10 cellular contexts compared by ENCODE assay signal in genomic region chr1:148733585-148734310, GRCh38. TPM values are rescaled to one million over a fixed set of nuclear protein-coding genes. Genes with fewer than 3 reads are reported as not detected.
A peak's percentile ranks its signal among the peaks of the same experiment; 100 is the strongest.
DNase-seq lines count a peak whose midpoint lies in the region; ATAC-seq and FAIRE-seq lines count a peak whose summit lies in the region.
"Not testable (repeated sequence)": the region's sequence is repeated elsewhere in the genome, so short reads cannot be mapped to it uniquely, and the experiment has no call there.
"Had no signal": no experiment of that assay in that cellular context is flagged by ENCODE, and none has a peak within 500 bp of the region (broad histone marks: within the 10 kb centered on the region; RNA-seq: fewer than 3 reads in every experiment).

No MANE protein-coding gene starts in this region.

- H3K36me3 Mint-ChIP-seq in activated T-cell treated with anti-CD3 and anti-CD28 coated beads, Interleukin-2, amount 50 U/mL, for 72 hours (ENCODE audit: insufficient read depth in 2 of 2); stimulated activated memory B cell treated with anti-CD40 and anti-IgM and Interleukin-4, amounts not matched to agents 10 μg/mL and 1 μg/mL and 100 μg/mL, for 72 hours: not testable (repeated sequence)

- FAIRE-seq in GM18507 (lab: Jason Lieb, UNC), result peak; percentile 96
- FAIRE-seq in GM19239 (lab: Jason Lieb, UNC), result peak; percentile 99

- not testable (repeated sequence) for H3K4me1 Mint-ChIP-seq in activated T-cell treated with anti-CD3 and anti-CD28 coated beads, Interleukin-2, amount 50 U/mL, for 72 hours (ENCODE audit: low read depth); stimulated activated memory B cell treated with anti-CD40 and anti-IgM and Interleukin-4, amounts not matched to agents 10 μg/mL and 1 μg/mL and 100 μg/mL, for 72 hours

- DNase-seq in GM18507 (ENCODE audit: extremely low spot score, insufficient read length, low read depth); GM19239 (ENCODE audit: insufficient read length, low spot score); activated T-cell treated with anti-CD3 and anti-CD28 coated beads, Interleukin-2, amount 50 U/mL, for 72 hours: not testable (repeated sequence)

- not testable (repeated sequence) for H3K27ac Mint-ChIP-seq in activated T-cell treated with anti-CD3 and anti-CD28 coated beads, Interleukin-2, amount 50 U/mL, for 72 hours; stimulated activated memory B cell treated with anti-CD40 and anti-IgM and Interleukin-4, amounts not matched to agents 10 μg/mL and 1 μg/mL and 100 μg/mL, for 72 hours

- H3K9me3 Mint-ChIP-seq in activated T-cell treated with anti-CD3 and anti-CD28 coated beads, Interleukin-2, amount 50 U/mL, for 72 hours; stimulated activated memory B cell treated with anti-CD40 and anti-IgM and Interleukin-4, amounts not matched to agents 10 μg/mL and 1 μg/mL and 100 μg/mL, for 72 hours: not testable (repeated sequence)

- H3K27me3 Mint-ChIP-seq in activated T-cell treated with anti-CD3 and anti-CD28 coated beads, Interleukin-2, amount 50 U/mL, for 72 hours (ENCODE audit: low read depth); stimulated activated memory B cell treated with anti-CD40 and anti-IgM and Interleukin-4, amounts not matched to agents 10 μg/mL and 1 μg/mL and 100 μg/mL, for 72 hours: not testable (repeated sequence)

- peak; percentile 72 for ATAC-seq in GM21447 (IDR thresholded peaks at IDR 0.05; ENCODE audit: unreplicated experiment)
- peak; percentile 73 for ATAC-seq in HG02678 (IDR thresholded peaks at IDR 0.05; ENCODE audit: unreplicated experiment)
- ATAC-seq in HG03066 (IDR thresholded peaks at IDR 0.05; ENCODE audit: low read depth, unreplicated experiment), result peak; percentile 61
- ATAC-seq in HG03460 (IDR thresholded peaks at IDR 0.05; ENCODE audit: unreplicated experiment), result peak; percentile 65
- peak; percentile 87 to 89 for ATAC-seq in activated T-cell treated with anti-CD3 and anti-CD28 coated beads, Interleukin-2, amount 50 U/mL, for 72 hours (replicated peaks in 1 of 2)
- ATAC-seq in stimulated activated memory B cell treated with anti-CD40 and anti-IgM and Interleukin-4, amounts not matched to agents 10 μg/mL and 1 μg/mL and 100 μg/mL, for 72 hours, result peak; percentile 82

- H3K4me3 Mint-ChIP-seq in activated T-cell treated with anti-CD3 and anti-CD28 coated beads, Interleukin-2, amount 50 U/mL, for 72 hours; stimulated activated memory B cell treated with anti-CD40 and anti-IgM and Interleukin-4, amounts not matched to agents 10 μg/mL and 1 μg/mL and 100 μg/mL, for 72 hours: not testable (repeated sequence)

RNA-seq across cellular contexts. Expression of gene NUDT4B, which starts 14.8 kb away (rescaled TPM):
- total RNA-seq in activated T-cell treated with anti-CD3 and anti-CD28 coated beads, Interleukin-2, amount 50 U/mL, for 72 hours, result under 1 TPM in 1 of 2 donors, not detected in 1; 0.65 TPM
- total RNA-seq: activated naive CD4-positive, alpha-beta T cell treated with anti-CD3 and anti-CD28 coated beads for 36 hours; neural crest cell had no signal
